Comparison of ENCODE assay signal across 13 cellular contexts in the genomic region with DNA sequence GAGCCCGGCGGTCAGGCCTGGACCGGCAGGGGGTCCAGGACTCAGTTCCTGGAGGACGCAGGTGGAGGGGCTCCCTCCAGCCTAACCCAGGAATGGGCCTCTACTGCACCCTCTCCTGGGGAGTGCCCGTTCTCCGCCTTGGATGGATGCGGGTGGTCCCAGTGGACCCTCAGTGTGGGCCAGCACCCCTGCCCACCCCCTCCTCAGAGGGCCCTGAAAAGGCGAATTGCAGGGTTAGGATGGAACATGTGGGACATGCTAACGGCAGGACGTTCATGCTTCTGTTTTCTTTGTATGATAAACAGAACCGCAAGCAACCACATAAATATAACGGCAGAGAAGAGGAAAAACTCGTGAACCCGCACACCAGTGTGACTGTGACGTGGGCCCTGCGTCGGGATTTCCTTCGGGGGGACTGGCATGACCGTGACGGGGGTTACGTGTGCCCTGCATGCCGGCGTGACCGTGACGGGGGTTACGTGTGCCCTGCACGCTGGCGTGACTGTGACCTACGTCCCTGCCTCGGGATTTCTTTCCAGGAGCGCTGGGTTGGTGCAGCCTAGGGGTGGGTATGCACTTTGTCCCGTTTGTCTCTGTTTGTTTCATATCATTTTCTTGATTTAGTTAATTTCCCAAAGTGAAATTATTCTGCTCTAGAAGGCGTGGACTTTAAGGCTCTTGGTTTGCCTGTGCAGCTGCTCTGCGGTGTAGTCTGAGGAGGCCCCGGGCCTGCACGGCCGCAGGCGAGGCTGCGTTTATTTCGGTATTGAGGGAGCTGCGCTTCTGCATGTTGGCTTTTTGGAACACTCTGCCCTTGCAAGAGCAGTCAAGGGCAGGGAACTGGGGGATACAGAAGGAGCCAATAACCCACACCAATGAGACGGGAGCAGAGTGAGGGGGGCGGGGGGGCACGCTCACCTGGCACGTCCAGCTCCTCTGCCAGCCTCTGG. TPM values are rescaled to one million over a fixed set of nuclear protein-coding genes. Genes with fewer than 3 reads are reported as not detected.
DNase-seq lines count a peak whose midpoint lies in the region; ATAC-seq and TF ChIP-seq lines count a peak whose summit lies in the region.
"Had no signal": no experiment of that assay in that cellular context is flagged by ENCODE, and none has a peak within 500 bp of the region (broad histone marks: within the 10 kb centered on the region; RNA-seq: fewer than 3 reads in every experiment).

No MANE protein-coding gene starts in this region.

- H3K27me3 ChIP-seq in hepatocyte (no peaks in the 10 kb centered on the region), psoas muscle (ENCODE audit: insufficient read depth in 3 of 3, low read length in 2 of 3) (peaks cover 0 to 3% (median 0%) of the 10 kb centered on the region in 3 donors)

- 95% methylated on average over 45 of the region's 45 CpGs for WGBS in hepatocyte (ENCODE audit: low lambda C conversion rate, missing lambda C conversion rate)
- WGBS in psoas muscle, 3 donors, result 72 to 84% (median 75%) methylated on average over 45 of the region's 45 CpGs

- H3K4me1 ChIP-seq in hepatocyte (ENCODE audit: insufficient read depth) (peaks cover 5% of the 10 kb centered on the region), psoas muscle (no peaks in the 10 kb centered on the region)

- no peaks in the 10 kb centered on the region for H3K9me2 ChIP-seq in hepatocyte (replicated peaks; ENCODE audit: insufficient read depth)

- no peaks in the 10 kb centered on the region for H4K20me1 ChIP-seq in hepatocyte (ENCODE audit: insufficient read depth, poor library complexity, severe bottlenecking)

- H3K4me3 ChIP-seq in hepatocyte (no peak overlapping the region), psoas muscle (peak overlapping the region; percentile 38)

- TF ChIP-seq CTCF in VCaP (conservative IDR thresholded peaks at IDR 0.05) (no peak), hepatocyte (IDR thresholded peaks at IDR 0.05; ENCODE audit: poor library complexity) (no peak), psoas muscle (IDR thresholded peaks at IDR 0.05) (no peak)

- H3K27ac ChIP-seq in VCaP, result peak overlapping the region; percentile 61; the same call in 1 of the 2 replicates
- no peak overlapping the region for H3K27ac ChIP-seq in hepatocyte
- H3K27ac ChIP-seq in psoas muscle, result no peak overlapping the region
- H3K27ac ChIP-seq: 22Rv1, thoracic aorta had no signal

- intact Hi-C loops in psoas muscle (cut with DNase I), result no loop called here

- H3K9me3 ChIP-seq in hepatocyte (ENCODE audit: low read depth) (no peaks in the 10 kb centered on the region), psoas muscle (no peaks in the 10 kb centered on the region)
- H3K9me3 ChIP-seq: esophagus muscularis mucosa, thoracic aorta had no signal

- no peaks in the 10 kb centered on the region for H3K79me2 ChIP-seq in hepatocyte

- peak overlapping the region; percentile 80 for H3K4me2 ChIP-seq in hepatocyte

- DNase-seq in DMS53 (lab: John Stamatoyannopoulos, UW) (peak; percentile 41), DMS53 treated with DMSO at 0.1 percent for 48 hours (lab: John Stamatoyannopoulos, UW; ENCODE audit: unreplicated experiment) (no peak), hepatocyte (ENCODE audit: low spot score) (no peak), psoas muscle (peak in 1 of 2 donors; percentile 17), GF-D8 (lab: John Stamatoyannopoulos, UW) (no peak)
- DNase-seq: cerebellar nuclear complex, NCI-H1105 treated with DMSO at 0.1 percent for 48 hours had no signal

- no peak overlapping the region for H2AFZ ChIP-seq in hepatocyte

- ATAC-seq in psoas muscle (no peak), GM21367 (IDR thresholded peaks at IDR 0.05; ENCODE audit: unreplicated experiment) (no peak), GM21737 (IDR thresholded peaks at IDR 0.05; ENCODE audit: unreplicated experiment) (no peak)

- no peaks in the 10 kb centered on the region for H3K36me3 ChIP-seq in hepatocyte (replicated peaks; ENCODE audit: insufficient read depth, low read depth)
- no peaks in the 10 kb centered on the region for H3K36me3 ChIP-seq in psoas muscle (ENCODE audit: insufficient read depth in 1 of 2, low read depth in 1 of 2)
- H3K36me3 ChIP-seq: esophagus muscularis mucosa, thoracic aorta had no signal

RNA-seq across cellular contexts. Expression of a gene that starts 3.1 kb away (rescaled TPM):
- 25.8 and 27.5 TPM in 2 replicates for total RNA-seq in hepatocyte
- polyA plus RNA-seq in hepatocyte, result 60.9 and 76.8 TPM in 2 replicates
- 1 to 10 TPM in 1 of 4 donors, under 1 TPM in 1, not detected in 2; 0.16 to 2.0 TPM for total RNA-seq in psoas muscle
- polyA plus RNA-seq in psoas muscle, result under 1 TPM in 2 of 3 donors, not detected in 1; 0.03 to 0.09 TPM

RNA-seq across cellular contexts. Expression of a gene that starts 32.0 kb away (rescaled TPM):
- total RNA-seq in hepatocyte (8.3 and 10.1 TPM in 2 replicates), psoas muscle (1 to 10 TPM; 1.9 to 4.6 (median 3.2) TPM)
- polyA plus RNA-seq in hepatocyte (24.2 and 29.9 TPM in 2 replicates), psoas muscle (1 to 10 TPM; 3.7 to 6.0 (median 4.6) TPM)

RNA-seq across cellular contexts. Expression of a gene that starts 54.4 kb away (rescaled TPM):
- total RNA-seq in hepatocyte (389 and 509 TPM in 2 replicates), psoas muscle (100 to 1,000 TPM in 2 of 4 donors, 10 to 100 TPM in 2; 56.2 to 122 (median 90.4) TPM)
- polyA plus RNA-seq in hepatocyte (832 and 940 TPM in 2 replicates), psoas muscle (10 to 100 TPM; 29.8 to 58.8 (median 47.1) TPM)
